In genomic region chr5:145495171-145495570, GRCh38 we compare ENCODE assay signal across 1 cellular context.
TF ChIP-seq lines count a peak whose summit lies in the region.

No MANE protein-coding gene starts in this region.

TF ChIP-seq in SK-N-SH, 30 proteins besides CTCF, POLR2A, EP300 and RAD21 (continued from another document):
- no peak for TF ChIP-seq PBX3 (IDR thresholded peaks at IDR 0.05)
- TF ChIP-seq JUND (IDR thresholded peaks at IDR 0.05), result no peak
- TF ChIP-seq TCF12 (IDR thresholded peaks at IDR 0.05), result no peak
- TF ChIP-seq SIN3A (IDR thresholded peaks at IDR 0.05; ENCODE audit: borderline replicate concordance, low read depth, low read length), result no peak
- TF ChIP-seq GATA2 (CRISPR knock-in tag; IDR thresholded peaks at IDR 0.05), result no peak
- TF ChIP-seq SMC3 (IDR thresholded peaks at IDR 0.05; ENCODE audit: low read depth, low read length), result no peak
- no peak for TF ChIP-seq TAF1 (IDR thresholded peaks at IDR 0.05; ENCODE audit: borderline replicate concordance, low read depth, low read length)
- TF ChIP-seq POLR2AphosphoS5 (IDR thresholded peaks at IDR 0.05; ENCODE audit: low read depth, low read length), result no peak
- no peak for TF ChIP-seq FOSL2 (IDR thresholded peaks at IDR 0.05; ENCODE audit: borderline replicate concordance, low read depth)
- TF ChIP-seq NRF1 (IDR thresholded peaks at IDR 0.05; ENCODE audit: low read depth, low read length), result no peak
- no peak for TF ChIP-seq USF1 (IDR thresholded peaks at IDR 0.05; ENCODE audit: borderline replicate concordance, low read depth)
TF ChIP-seq in SK-N-SH: peak in this region for 0.
